In genomic region chrX:70455366-70456202, GRCh38 we compare ENCODE assay signal across 1 cellular context.
TF ChIP-seq lines count a peak whose summit lies in the region.

No MANE protein-coding gene starts in this region.

TF ChIP-seq in HEK293, 187 proteins besides CTCF, POLR2A, EP300 and RAD21 (continued from another document):
- TF ChIP-seq, protein P1, sequence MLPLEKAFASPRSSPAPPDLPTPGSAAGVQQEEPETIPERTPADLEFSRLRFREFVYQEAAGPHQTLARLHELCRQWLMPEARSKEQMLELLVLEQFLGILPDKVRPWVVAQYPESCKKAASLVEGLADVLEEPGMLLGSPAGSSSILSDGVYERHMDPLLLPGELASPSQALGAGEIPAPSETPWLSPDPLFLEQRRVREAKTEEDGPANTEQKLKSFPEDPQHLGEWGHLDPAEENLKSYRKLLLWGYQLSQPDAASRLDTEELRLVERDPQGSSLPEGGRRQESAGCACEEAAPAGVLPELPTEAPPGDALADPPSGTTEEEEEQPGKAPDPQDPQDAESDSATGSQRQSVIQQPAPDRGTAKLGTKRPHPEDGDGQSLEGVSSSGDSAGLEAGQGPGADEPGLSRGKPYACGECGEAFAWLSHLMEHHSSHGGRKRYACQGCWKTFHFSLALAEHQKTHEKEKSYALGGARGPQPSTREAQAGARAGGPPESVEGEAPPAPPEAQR (tag by site-specific recombination; IDR thresholded peaks at IDR 0.05): no peak
- TF ChIP-seq ZNF341 (tag by site-specific recombination; IDR thresholded peaks at IDR 0.05; ENCODE audit: low read depth) (peak; percentile 98), ZNF292 (tag by site-specific recombination; IDR thresholded peaks at IDR 0.05; ENCODE audit: borderline replicate concordance, low read depth) (no peak), ZBTB21 (tag by site-specific recombination; IDR thresholded peaks at IDR 0.05) (no peak), KLF1 (tag by site-specific recombination; IDR thresholded peaks at IDR 0.05) (no peak), ZFP69B (tag by site-specific recombination; IDR thresholded peaks at IDR 0.05) (no peak), REST (tag by site-specific recombination; IDR thresholded peaks at IDR 0.05) (no peak), WT1 (tag by site-specific recombination; IDR thresholded peaks at IDR 0.05) (no peak), ZNF423 (tag by site-specific recombination; IDR thresholded peaks at IDR 0.05) (no peak), ZNF354C (tag by site-specific recombination; IDR thresholded peaks at IDR 0.05; ENCODE audit: borderline replicate concordance, low read depth) (no peak), ZNF654 (tag by site-specific recombination; IDR thresholded peaks at IDR 0.05; ENCODE audit: low read depth) (no peak), ZNF266 (tag by site-specific recombination; IDR thresholded peaks at IDR 0.05; ENCODE audit: low read depth) (no peak), SETDB1 (IDR thresholded peaks at IDR 0.05; ENCODE audit: insufficient read length, low read length) (no peak), RBAK (tag by site-specific recombination; IDR thresholded peaks at IDR 0.05) (no peak), ZNF211 (tag by site-specific recombination; IDR thresholded peaks at IDR 0.05; ENCODE audit: low read depth) (no peak), ZSCAN4 (tag by site-specific recombination; IDR thresholded peaks at IDR 0.05) (no peak), ZNF544 (tag by site-specific recombination; IDR thresholded peaks at IDR 0.05) (no peak), HOXC10 (CRISPR knock-in tag; IDR thresholded peaks at IDR 0.05) (no peak), ZBTB11 (tag by site-specific recombination; conservative IDR thresholded peaks at IDR 0.05; ENCODE audit: low read depth) (0 out of 2 replicates have a peak, but pooled peaks have one; percentile 10), ZNF548 (tag by site-specific recombination; IDR thresholded peaks at IDR 0.05) (no peak), PRDM1 (tag by site-specific recombination; IDR thresholded peaks at IDR 0.05) (peak; percentile 65; the same call in 1 of the 2 replicates), MYNN (tag by site-specific recombination; IDR thresholded peaks at IDR 0.05; ENCODE audit: borderline replicate concordance) (no peak), GLIS1 (tag by site-specific recombination; IDR thresholded peaks at IDR 0.05) (no peak), SCRT2 (tag by site-specific recombination; IDR thresholded peaks at IDR 0.05) (no peak), ZNF580 (tag by site-specific recombination; IDR thresholded peaks at IDR 0.05) (no peak), EGR2 (tag by site-specific recombination; IDR thresholded peaks at IDR 0.05; ENCODE audit: low read depth) (no peak), ZNF777 (tag by site-specific recombination; IDR thresholded peaks at IDR 0.05; ENCODE audit: borderline replicate concordance) (no peak), ZNF623 (tag by site-specific recombination; IDR thresholded peaks at IDR 0.05) (no peak), ZNF248 (tag by site-specific recombination; IDR thresholded peaks at IDR 0.05) (no peak), ZNF114 (tag by site-specific recombination; IDR thresholded peaks at IDR 0.05) (no peak), ZNF701 (tag by site-specific recombination; IDR thresholded peaks at IDR 0.05) (no peak), ZXDB (tag by site-specific recombination; IDR thresholded peaks at IDR 0.05) (0 out of 2 replicates have a peak, but pooled peaks have one; percentile 8), ZNF155 (tag by site-specific recombination; IDR thresholded peaks at IDR 0.05) (no peak), ZNF16 (tag by site-specific recombination; IDR thresholded peaks at IDR 0.05; ENCODE audit: low read depth) (no peak), ZNF521 (tag by site-specific recombination; IDR thresholded peaks at IDR 0.05) (no peak), ZNF184 (tag by site-specific recombination; IDR thresholded peaks at IDR 0.05) (no peak), SCRT1 (tag by site-specific recombination; IDR thresholded peaks at IDR 0.05; ENCODE audit: borderline replicate concordance) (no peak), ZNF366 (tag by site-specific recombination; conservative IDR thresholded peaks at IDR 0.05) (no peak), ZNF37A (tag by site-specific recombination; IDR thresholded peaks at IDR 0.05) (no peak), ZNF600 (tag by site-specific recombination; IDR thresholded peaks at IDR 0.05) (0 out of 2 replicates have a peak, but pooled peaks have one; percentile 11)
